In genomic region chr10:104323721-104324686, GRCh38 we compare ENCODE assay signal across 8 cellular contexts. TPM values are rescaled to one million over a fixed set of nuclear protein-coding genes. Genes with fewer than 3 reads are reported as not detected.
DNase-seq lines count a peak whose midpoint lies in the region; ATAC-seq and TF ChIP-seq lines count a peak whose summit lies in the region.

No MANE protein-coding gene starts in this region.

- no peaks in the 10 kb centered on the region for H3K27me3 Mint-ChIP-seq in activated T-cell treated with anti-CD3 and anti-CD28 coated beads, Interleukin-2, amount 50 U/mL, for 72 hours (ENCODE audit: low read depth)
- no peaks in the 10 kb centered on the region for H3K27me3 Mint-ChIP-seq in WTC11 (ENCODE audit: low read depth)

- H3K4me1 Mint-ChIP-seq in activated T-cell treated with anti-CD3 and anti-CD28 coated beads, Interleukin-2, amount 50 U/mL, for 72 hours (ENCODE audit: low read depth), result peaks cover 84% of the 10 kb centered on the region
- H3K4me1 Mint-ChIP-seq in WTC11, result peaks cover 94% of the 10 kb centered on the region

- POLR2A ChIA-PET in WTC11 (lab: Charles Lee), result interaction anchor here (0.5 kb wide), 1 partner anchor 1401 kb away, joined by 4 read pairs; no protein-coding TSS in a partner anchor

- H3K36me3 ChIP-seq in left ventricle myocardium inferior, result no peaks in the 10 kb centered on the region
- H3K36me3 ChIP-seq in transverse colon, result no peaks in the 10 kb centered on the region

- intact Hi-C loops in left ventricle myocardium inferior (cut with micrococcal nuclease) (no loop called here), transverse colon (cut with DNase I; ENCODE audit: low total_unique reads) (no loop called here)

- ATAC-seq in activated T-cell treated with anti-CD3 and anti-CD28 coated beads, Interleukin-2, amount 50 U/mL, for 72 hours (replicated peaks in 1 of 2), result no peak
- ATAC-seq in WTC11, result no peak

- no peak for TF ChIP-seq EP300 in transverse colon (IDR thresholded peaks at IDR 0.05; ENCODE audit: low read depth)

- H3K36me3 Mint-ChIP-seq in activated T-cell treated with anti-CD3 and anti-CD28 coated beads, Interleukin-2, amount 50 U/mL, for 72 hours (ENCODE audit: insufficient read depth in 2 of 2), result peaks cover 3 to 5% of the 10 kb centered on the region in 2 donors
- H3K36me3 Mint-ChIP-seq in WTC11, result peaks cover 5% of the 10 kb centered on the region; the same call in 1 of the 2 replicates

- H3K4me1 ChIP-seq in left ventricle myocardium inferior, result peaks cover 100% of the 10 kb centered on the region
- H3K4me1 ChIP-seq in transverse colon, result peaks cover 34 to 94% (median 61%) of the 10 kb centered on the region in 4 donors

- no peak for TF ChIP-seq CTCF in WTC11 (IDR thresholded peaks at IDR 0.05)
- no peak for TF ChIP-seq CTCF in left ventricle myocardium inferior (IDR thresholded peaks at IDR 0.05; ENCODE audit: borderline replicate concordance)
- TF ChIP-seq CTCF in transverse colon (IDR thresholded peaks at IDR 0.05), result no peak

- no peak for DNase-seq in activated T-cell treated with anti-CD3 and anti-CD28 coated beads, Interleukin-2, amount 50 U/mL, for 72 hours
- no peak for DNase-seq in activated T-cell treated with anti-CD3 and anti-CD28 coated beads, Interleukin-2, amount 50 U/mL, for 1 hour
- DNase-seq in WTC11 (ENCODE audit: low spot score), result no peak
- no peak for DNase-seq in left ventricle myocardium inferior
- DNase-seq in transverse colon, result no peak
- no peak for DNase-seq in NCI-H1105 treated with DMSO at 0.1 percent for 48 hours (lab: John Stamatoyannopoulos, UW)
- no peak for DNase-seq in GM03348 (ENCODE audit: low spot score)
- no peak for DNase-seq in DMS 273 (lab: John Stamatoyannopoulos, UW; ENCODE audit: unreplicated experiment)

- 57 to 74% methylated on average over 2 to 13 of the region's 13 CpGs for WGBS in transverse colon (ENCODE audit: low coverage in 1 of 2), 2 donors

- in situ Hi-C loops in transverse colon (cut with MboI; ENCODE audit: low pct_ligation_motif_present in 1 of 4, low pct_unique_long_range_greater_than_20kb in 1 of 4, low sequenced_read_pairs in 3 of 4), result no loop called here

- TF ChIP-seq POLR2A in transverse colon (IDR thresholded peaks at IDR 0.05), result no peak

- H3K27ac ChIP-seq in left ventricle myocardium inferior (replicated peaks) (peak overlapping the region; percentile 99), transverse colon (peak overlapping the region; percentile 45 to 90 (median 58))

- no peak overlapping the region for H3K4me3 ChIP-seq in left ventricle myocardium inferior
- no peak overlapping the region for H3K4me3 ChIP-seq in transverse colon

- no peaks in the 10 kb centered on the region for H3K9me3 ChIP-seq in left ventricle myocardium inferior (replicated peaks)
- no peaks in the 10 kb centered on the region for H3K9me3 ChIP-seq in transverse colon

- CTCF ChIA-PET in WTC11 (lab: Charles Lee), result interaction anchor here (1.4 to 1.8 kb wide), 2 partner anchors 32 to 49 kb away, joined by 3 to 7 read pairs; no protein-coding TSS in a partner anchor

- peak overlapping the region; percentile 59 for H3K27ac Mint-ChIP-seq in activated T-cell treated with anti-CD3 and anti-CD28 coated beads, Interleukin-2, amount 50 U/mL, for 72 hours
- peak overlapping the region; percentile 91 for H3K27ac Mint-ChIP-seq in WTC11

- no peaks in the 10 kb centered on the region for H3K27me3 ChIP-seq in left ventricle myocardium inferior (ENCODE audit: low read depth)
- no peaks in the 10 kb centered on the region for H3K27me3 ChIP-seq in transverse colon

- H3K9me3 Mint-ChIP-seq in activated T-cell treated with anti-CD3 and anti-CD28 coated beads, Interleukin-2, amount 50 U/mL, for 72 hours, result no peaks in the 10 kb centered on the region
- H3K9me3 Mint-ChIP-seq in WTC11, result no peaks in the 10 kb centered on the region

- peak overlapping the region; percentile 55 to 60 for H3K4me3 Mint-ChIP-seq in activated T-cell treated with anti-CD3 and anti-CD28 coated beads, Interleukin-2, amount 50 U/mL, for 72 hours
- H3K4me3 Mint-ChIP-seq in WTC11, result no peak overlapping the region

TF ChIP-seq in WTC11, 78 proteins besides CTCF, POLR2A, EP300 and RAD21:
- TF ChIP-seq, protein P1, sequence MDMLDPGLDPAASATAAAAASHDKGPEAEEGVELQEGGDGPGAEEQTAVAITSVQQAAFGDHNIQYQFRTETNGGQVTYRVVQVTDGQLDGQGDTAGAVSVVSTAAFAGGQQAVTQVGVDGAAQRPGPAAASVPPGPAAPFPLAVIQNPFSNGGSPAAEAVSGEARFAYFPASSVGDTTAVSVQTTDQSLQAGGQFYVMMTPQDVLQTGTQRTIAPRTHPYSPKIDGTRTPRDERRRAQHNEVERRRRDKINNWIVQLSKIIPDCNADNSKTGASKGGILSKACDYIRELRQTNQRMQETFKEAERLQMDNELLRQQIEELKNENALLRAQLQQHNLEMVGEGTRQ (CRISPR knock-in tag; IDR thresholded peaks at IDR 0.05), result no peak
- no peak for TF ChIP-seq PRRX2 (CRISPR knock-in tag; IDR thresholded peaks at IDR 0.05)
- TF ChIP-seq, protein P2, sequence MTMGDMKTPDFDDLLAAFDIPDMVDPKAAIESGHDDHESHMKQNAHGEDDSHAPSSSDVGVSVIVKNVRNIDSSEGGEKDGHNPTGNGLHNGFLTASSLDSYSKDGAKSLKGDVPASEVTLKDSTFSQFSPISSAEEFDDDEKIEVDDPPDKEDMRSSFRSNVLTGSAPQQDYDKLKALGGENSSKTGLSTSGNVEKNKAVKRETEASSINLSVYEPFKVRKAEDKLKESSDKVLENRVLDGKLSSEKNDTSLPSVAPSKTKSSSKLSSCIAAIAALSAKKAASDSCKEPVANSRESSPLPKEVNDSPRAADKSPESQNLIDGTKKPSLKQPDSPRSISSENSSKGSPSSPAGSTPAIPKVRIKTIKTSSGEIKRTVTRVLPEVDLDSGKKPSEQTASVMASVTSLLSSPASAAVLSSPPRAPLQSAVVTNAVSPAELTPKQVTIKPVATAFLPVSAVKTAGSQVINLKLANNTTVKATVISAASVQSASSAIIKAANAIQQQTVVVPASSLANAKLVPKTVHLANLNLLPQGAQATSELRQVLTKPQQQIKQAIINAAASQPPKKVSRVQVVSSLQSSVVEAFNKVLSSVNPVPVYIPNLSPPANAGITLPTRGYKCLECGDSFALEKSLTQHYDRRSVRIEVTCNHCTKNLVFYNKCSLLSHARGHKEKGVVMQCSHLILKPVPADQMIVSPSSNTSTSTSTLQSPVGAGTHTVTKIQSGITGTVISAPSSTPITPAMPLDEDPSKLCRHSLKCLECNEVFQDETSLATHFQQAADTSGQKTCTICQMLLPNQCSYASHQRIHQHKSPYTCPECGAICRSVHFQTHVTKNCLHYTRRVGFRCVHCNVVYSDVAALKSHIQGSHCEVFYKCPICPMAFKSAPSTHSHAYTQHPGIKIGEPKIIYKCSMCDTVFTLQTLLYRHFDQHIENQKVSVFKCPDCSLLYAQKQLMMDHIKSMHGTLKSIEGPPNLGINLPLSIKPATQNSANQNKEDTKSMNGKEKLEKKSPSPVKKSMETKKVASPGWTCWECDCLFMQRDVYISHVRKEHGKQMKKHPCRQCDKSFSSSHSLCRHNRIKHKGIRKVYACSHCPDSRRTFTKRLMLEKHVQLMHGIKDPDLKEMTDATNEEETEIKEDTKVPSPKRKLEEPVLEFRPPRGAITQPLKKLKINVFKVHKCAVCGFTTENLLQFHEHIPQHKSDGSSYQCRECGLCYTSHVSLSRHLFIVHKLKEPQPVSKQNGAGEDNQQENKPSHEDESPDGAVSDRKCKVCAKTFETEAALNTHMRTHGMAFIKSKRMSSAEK (CRISPR knock-in tag; IDR thresholded peaks at IDR 0.05; ENCODE audit: borderline replicate concordance), result no peak
- TF ChIP-seq ZNF396 (CRISPR knock-in tag; IDR thresholded peaks at IDR 0.05; ENCODE audit: borderline replicate concordance), result no peak
- no peak for TF ChIP-seq OVOL2 (CRISPR knock-in tag; IDR thresholded peaks at IDR 0.05; ENCODE audit: borderline replicate concordance)
- no peak for TF ChIP-seq NR3C1 (CRISPR knock-in tag; conservative IDR thresholded peaks at IDR 0.05; ENCODE audit: low read depth)
- no peak for TF ChIP-seq FOXP1 (CRISPR knock-in tag; IDR thresholded peaks at IDR 0.05; ENCODE audit: borderline replicate concordance)
TF ChIP-seq in WTC11: peak in this region for 0.

RNA-seq across cellular contexts. Expression of gene ITPRIP, which starts 14.3 kb away (rescaled TPM):
- total RNA-seq in activated T-cell treated with anti-CD3 and anti-CD28 coated beads, Interleukin-2, amount 50 U/mL, for 72 hours, result 10 to 100 TPM; 27.8 to 29.7 TPM
- 13.0 to 16.8 TPM (median 13.4 TPM) in 3 replicates for total RNA-seq in WTC11 (2021)
- total RNA-seq in left ventricle myocardium inferior, result 35.4 TPM
- total RNA-seq in transverse colon, result 10 to 100 TPM in 1 of 4 donors, 1 to 10 TPM in 3; 1.8 to 25.1 (median 6.6) TPM

RNA-seq across cellular contexts. Expression of gene CFAP58, which starts 29.6 kb away (rescaled TPM):
- total RNA-seq in activated T-cell treated with anti-CD3 and anti-CD28 coated beads, Interleukin-2, amount 50 U/mL, for 72 hours, result 1 to 10 TPM in 1 of 2 donors, under 1 TPM in 1; 0.72 to 1.1 TPM
- total RNA-seq in WTC11 (2021) (0.92 to 1.1 TPM (median 1.0 TPM) in 3 replicates), left ventricle myocardium inferior (3.5 TPM), transverse colon (under 1 TPM in 2 of 4 donors, not detected in 2; 0.16 to 0.27 TPM)

RNA-seq across cellular contexts. Expression of gene GSTO2, which starts 55.0 kb away (rescaled TPM):
- total RNA-seq in activated T-cell treated with anti-CD3 and anti-CD28 coated beads, Interleukin-2, amount 50 U/mL, for 72 hours, result 1 to 10 TPM; 6.8 to 9.5 TPM
- total RNA-seq in WTC11 (2021) (10.7 to 18.7 TPM (median 17.6 TPM) in 3 replicates), left ventricle myocardium inferior (0.80 TPM), transverse colon (10 to 100 TPM in 2 of 4 donors, 1 to 10 TPM in 2; 1.9 to 17.1 (median 10.6) TPM)
